In the genomic region with DNA sequence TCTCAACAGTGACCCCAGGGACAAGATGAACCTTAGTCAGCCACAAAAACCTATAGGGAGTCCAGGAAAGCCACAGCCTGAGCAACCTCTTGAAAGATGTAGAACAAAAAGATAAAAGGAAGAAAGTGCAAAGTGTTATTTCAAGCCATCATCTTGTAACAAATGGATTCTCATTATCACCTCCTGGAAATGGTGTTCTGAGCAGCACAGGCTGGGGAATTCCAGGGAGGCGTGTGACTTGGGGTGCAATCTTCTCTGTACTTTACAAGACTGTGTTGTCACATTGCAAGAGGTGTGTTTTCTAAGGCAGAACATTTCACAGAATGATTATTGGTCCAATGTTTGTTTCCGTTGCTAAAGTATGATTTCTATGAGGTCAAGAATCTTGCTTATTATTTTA, we compare ENCODE assay signal across 8 cellular contexts.
"Had no signal": no experiment of that assay in that cellular context is flagged by ENCODE, and none has a peak within 500 bp of the region (broad histone marks: within the 10 kb centered on the region; RNA-seq: fewer than 3 reads in every experiment).

No MANE protein-coding gene starts in this region.

- H2AFZ ChIP-seq: GM23338 had no signal

- DNase-seq: H9, HCEC 1CT, IMR-90 had no signal

- ATAC-seq: GM23338, K562 had no signal

- H3K4me1 Mint-ChIP-seq: GM23338 had no signal

- H3K4me2 ChIP-seq: GM23338 had no signal

- H3K27ac Mint-ChIP-seq: GM23338 had no signal

- H3K4me3 Mint-ChIP-seq: GM23338, H9 had no signal

- H3K4me3 ChIP-seq: GM23338, K562 had no signal

- FAIRE-seq: H1, H54, HTR-8/SVneo, K562 had no signal
